Comparison of ENCODE assay signal across 20 cellular contexts in the genomic region with DNA sequence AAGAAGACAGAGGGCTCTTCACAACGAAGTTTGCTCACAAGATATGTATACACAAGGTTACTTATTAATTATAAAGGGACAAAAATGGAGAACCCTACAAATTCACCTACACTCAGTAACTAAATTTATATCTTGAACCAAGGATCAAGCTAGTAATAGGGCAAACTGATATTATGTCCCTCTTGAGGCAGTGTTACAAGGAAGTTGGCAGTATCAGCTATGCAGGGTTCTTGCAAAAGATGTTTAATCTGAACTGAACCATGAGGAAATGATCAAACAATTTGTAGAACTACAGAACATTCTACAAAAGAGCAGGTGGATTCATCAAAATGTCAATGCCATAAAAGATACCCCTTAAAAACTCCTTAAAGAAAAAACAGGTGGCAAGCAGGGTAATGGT. TPM values are rescaled to one million over a fixed set of nuclear protein-coding genes. Genes with fewer than 3 reads are reported as not detected.
DNase-seq lines count a peak whose midpoint lies in the region; ATAC-seq, FAIRE-seq and TF ChIP-seq lines count a peak whose summit lies in the region.
"Had no signal": no experiment of that assay in that cellular context is flagged by ENCODE, and none has a peak within 500 bp of the region (broad histone marks: within the 10 kb centered on the region; RNA-seq: fewer than 3 reads in every experiment).

No MANE protein-coding gene starts in this region.

- intact Hi-C loops in left lung (cut with DNase I) (no loop called here), lower lobe of right lung (cut with DNase I) (no loop called here), body of pancreas (cut with DNase I) (no loop called here)

- no peak overlapping the region for H3K4me3 ChIP-seq in left lung
- no peak overlapping the region for H3K4me3 ChIP-seq in lower lobe of right lung
- H3K4me3 ChIP-seq in body of pancreas: no peak overlapping the region
- H3K4me3 ChIP-seq: BLaER1 had no signal

- WGBS in body of pancreas, 2 donors: 6 to 19% methylated on average over 1 of the region's 1 CpG

- ATAC-seq in left lung: peak; percentile 64
- peak; percentile 43 to 66 for ATAC-seq in lower lobe of right lung
- no peak for ATAC-seq in body of pancreas
- no peak for ATAC-seq in HG02938 (IDR thresholded peaks at IDR 0.05; ENCODE audit: unreplicated experiment)
- ATAC-seq in GM19324 (IDR thresholded peaks at IDR 0.05; ENCODE audit: low FRiP score, unreplicated experiment): no peak
- ATAC-seq: HCT116 had no signal

- peaks cover 0 to 15% of the 10 kb centered on the region in 2 donors for H3K4me1 ChIP-seq in left lung
- peaks cover 20% of the 10 kb centered on the region for H3K4me1 ChIP-seq in lower lobe of right lung
- H3K4me1 ChIP-seq in body of pancreas: peaks cover 9% of the 10 kb centered on the region

- H3K27me3 ChIP-seq in left lung (no peaks in the 10 kb centered on the region), lower lobe of right lung (ENCODE audit: low read depth) (no peaks in the 10 kb centered on the region), body of pancreas (peaks cover 0 to 4% of the 10 kb centered on the region in 2 donors)
- H3K27me3 ChIP-seq: BLaER1 had no signal

- TF ChIP-seq CTCF in left lung (IDR thresholded peaks at IDR 0.05) (no peak), lower lobe of right lung (IDR thresholded peaks at IDR 0.05) (no peak), body of pancreas (IDR thresholded peaks at IDR 0.05) (no peak)

- DNase-seq in DMS53 (lab: John Stamatoyannopoulos, UW) (peak; percentile 51), DMS53 treated with DMSO at 0.1 percent for 48 hours (lab: John Stamatoyannopoulos, UW; ENCODE audit: unreplicated experiment) (no peak), GM12892 (ENCODE audit: insufficient read length) (no peak), left lung (no peak), lower lobe of right lung (no peak), body of pancreas (no peak)
- DNase-seq: CD4-positive, alpha-beta memory T cell; DMS 273 treated with DMSO at 0.1 percent for 48 hours; DMS79; GDM1; GOT3; H7; HFFc6 had no signal

- H3K36me3 ChIP-seq in left lung (no peaks in the 10 kb centered on the region), lower lobe of right lung (no peaks in the 10 kb centered on the region), body of pancreas (replicated peaks in 1 of 2; ENCODE audit: insufficient read depth in 1 of 2, low read depth in 2 of 2) (no peaks in the 10 kb centered on the region)
- H3K36me3 ChIP-seq: BLaER1 had no signal

- H3K9me3 ChIP-seq in left lung (no peaks in the 10 kb centered on the region), lower lobe of right lung (no peaks in the 10 kb centered on the region), body of pancreas (no peaks in the 10 kb centered on the region)
- H3K9me3 ChIP-seq: BLaER1 had no signal

- peak overlapping the region in 1 of 2 donors; percentile 42 for H3K27ac ChIP-seq in left lung
- H3K27ac ChIP-seq in lower lobe of right lung: no peak overlapping the region
- H3K27ac ChIP-seq in body of pancreas: no peak overlapping the region
- H3K27ac ChIP-seq: 22Rv1, BLaER1 had no signal

- TF ChIP-seq POLR2A in GM12892 (IDR thresholded peaks at IDR 0.05; ENCODE audit: low read depth, low read length): no peak
- no peak for TF ChIP-seq POLR2A in body of pancreas (IDR thresholded peaks at IDR 0.05)

- FAIRE-seq in GM12892 (lab: Jason Lieb, UNC): peak; percentile 9

RNA-seq across cellular contexts. Expression of gene CADM1, which starts 10.7 kb away (rescaled TPM):
- 13.6 TPM for polyA plus RNA-seq in GM12892 (2012; ENCODE audit: missing spikeins)
- 100 to 1,000 TPM; 105 to 307 TPM for total RNA-seq in left lung
- total RNA-seq in lower lobe of right lung: 149 TPM
- 10 to 100 TPM; 12.5 to 13.7 TPM for total RNA-seq in body of pancreas
- total RNA-seq: HFFc6, HT-29 had no signal
- polyA plus RNA-seq: CD14-positive monocyte had no signal

Comparison
In these comparisons a context has a peak if more than half of its experiments do, and no peak if none do; other contexts are left out.
1. ATAC-seq: peak in left lung (single experiment) and lower lobe of right lung (2 of 2); none in body of pancreas (single experiment), HG02938 (single experiment) and GM19324 (single experiment).
2. RNA of gene CADM1, which starts 10.7 kb away (total RNA-seq): 105 to 307 TPM in left lung and 149 TPM in lower lobe of right lung (single experiment); 12.5 to 13.7 TPM in body of pancreas; every median in the first group is over 4 times any median in the second.